In the genomic region with DNA sequence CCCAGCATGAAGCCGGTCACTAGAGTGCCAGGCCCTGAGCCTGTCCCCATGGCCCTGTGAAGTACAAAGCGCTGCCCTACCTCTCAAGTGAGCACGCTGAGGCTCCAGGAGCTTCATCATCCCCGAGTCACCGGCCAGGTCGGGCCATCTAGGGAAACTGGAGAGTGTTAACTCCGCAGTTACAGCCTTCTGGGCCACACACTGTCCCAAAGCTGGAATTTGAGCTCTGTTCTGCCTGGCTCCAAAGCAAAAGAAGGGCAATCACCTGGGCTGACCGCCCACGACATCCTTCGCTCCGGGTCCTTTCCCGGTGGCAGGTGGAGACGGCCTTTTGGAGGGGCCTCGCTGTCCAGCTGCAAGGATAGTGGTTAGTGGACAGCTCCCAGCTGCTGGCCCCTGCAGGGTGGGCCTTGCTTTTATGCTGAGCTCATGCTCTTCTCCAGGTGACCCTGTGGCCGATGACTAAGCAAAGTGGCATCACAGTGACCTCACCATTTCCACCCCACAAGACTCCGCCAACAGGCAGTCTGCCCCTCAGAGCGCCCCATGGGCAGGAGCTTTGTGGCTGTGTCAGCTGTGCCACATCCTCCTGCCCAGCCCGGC, we compare ENCODE assay signal across 17 cellular contexts. TPM values are rescaled to one million over a fixed set of nuclear protein-coding genes. Genes with fewer than 3 reads are reported as not detected.
A peak's percentile ranks its signal among the peaks of the same experiment; 100 is the strongest.
DNase-seq lines count a peak whose midpoint lies in the region; ATAC-seq, FAIRE-seq and TF ChIP-seq lines count a peak whose summit lies in the region.
"Had no signal": no experiment of that assay in that cellular context is flagged by ENCODE, and none has a peak within 500 bp of the region (broad histone marks: within the 10 kb centered on the region; RNA-seq: fewer than 3 reads in every experiment).

No MANE protein-coding gene starts in this region.

- ATAC-seq in K562, result peak; percentile 75
- peak; percentile 35 to 91 (median 89) for ATAC-seq in natural killer cell
- ATAC-seq in HG03565 (IDR thresholded peaks at IDR 0.05; ENCODE audit: unreplicated experiment), result no peak

- TF ChIP-seq EP300 in K562 (IDR thresholded peaks at IDR 0.05; ENCODE audit: low read length), result peak; percentile 23; the same call in 1 of the 2 replicates

- H3K27me3 ChIP-seq in K562 (ENCODE audit: control insufficient read depth in 2 of 2, insufficient read depth in 2 of 2, low read length in 2 of 2) (peaks cover 10 to 39% of the 10 kb centered on the region in 2 experiments; a peak in 3 of 5 replicates), prostate gland (replicated peaks; ENCODE audit: insufficient read depth) (no peaks in the 10 kb centered on the region)
- H3K27me3 ChIP-seq: testis had no signal

- intact Hi-C loops in K562 (cut with micrococcal nuclease) (no loop called here), natural killer cell (cut with micrococcal nuclease) (no loop called here), prostate gland (cut with DNase I) (no loop called here)

- peak overlapping the region in 1 of 2 experiments; percentile 56; a peak in 2 of 4 replicates for H3K9ac ChIP-seq in K562 (ENCODE audit: insufficient read depth in 1 of 2, low read depth in 2 of 2, low read length in 2 of 2)

- DNase-seq in D341Med (ENCODE audit: low spot score) (peak; percentile 27), HT1080 (ENCODE audit: low read depth) (peak; percentile 75), K562 (ENCODE audit: extremely low read depth in 1 of 4, low spot score in 3 of 4) (peak in 3 of 4 experiments; percentile 57 to 77 (median 73)), natural killer cell (peak; percentile 39), HUDEP-2 (lab: John Stamatoyannopoulos, UW; ENCODE audit: unreplicated experiment in 76 of 76) (no peak), prostate gland (ENCODE audit: low spot score) (no peak), globus pallidus (ENCODE audit: low spot score) (no peak)
- DNase-seq: amygdala, H7, NCI-H1417, NCI-H510A, testis had no signal

- H3K9me3 ChIP-seq in K562 (replicated peaks; ENCODE audit: control insufficient read depth, insufficient read depth, low read depth, low read length), result no peaks in the 10 kb centered on the region
- no peaks in the 10 kb centered on the region for H3K9me3 ChIP-seq in prostate gland
- H3K9me3 ChIP-seq: testis had no signal

- CTCF ChIA-PET in K562 (lab: Yijun Ruan, JAX; ENCODE audit: low intra/inter-chr PET ratio), result no interaction called here

- H3K4me3 ChIP-seq in K562, result no peak overlapping the region
- H3K4me3 ChIP-seq in prostate gland, result no peak overlapping the region
- H3K4me3 ChIP-seq: testis had no signal

- no peak overlapping the region for H3K4me3 Mint-ChIP-seq in natural killer cell
- H3K4me3 Mint-ChIP-seq: nephron had no signal

- H2AFZ ChIP-seq in K562 (ENCODE audit: low read depth, low read length), result no peak overlapping the region

- no peak for TF ChIP-seq CTCF in K562 (IDR thresholded peaks at IDR 0.05 in 2 of 3, conservative IDR thresholded peaks at IDR 0.05 in 1 of 3; ENCODE audit: insufficient read depth in 2 of 3, low read depth in 1 of 3, low read length in 3 of 3)
- TF ChIP-seq CTCF in natural killer cell (IDR thresholded peaks at IDR 0.05), result no peak
- TF ChIP-seq CTCF in prostate gland (IDR thresholded peaks at IDR 0.05), result no peak

- H4K20me1 ChIP-seq in K562 (replicated peaks; ENCODE audit: control insufficient read depth, insufficient read depth, low read length), result no peaks in the 10 kb centered on the region

- H3K9me1 ChIP-seq in K562 (ENCODE audit: control insufficient read depth, insufficient read depth, low read length), result peaks cover 3% of the 10 kb centered on the region

- H3K9me3 Mint-ChIP-seq in natural killer cell, result no peaks in the 10 kb centered on the region
- H3K9me3 Mint-ChIP-seq: nephron had no signal

- H3K36me3 Mint-ChIP-seq in natural killer cell, result no peaks in the 10 kb centered on the region

- peak overlapping the region; percentile 41; the same call in 1 of the 2 replicates for H3K4me2 ChIP-seq in K562 (ENCODE audit: insufficient read depth, low read length)

- no peak for TF ChIP-seq RAD21 in K562 (CRISPR knock-in tag; conservative IDR thresholded peaks at IDR 0.05 in 1 of 2, IDR thresholded peaks at IDR 0.05 in 1 of 2)

- WGBS in K562 (ENCODE audit: insufficient coverage, low coverage, missing lambda C conversion rate), result 33% methylated on average over 17 of the region's 18 CpGs
- 78% methylated on average over 18 of the region's 18 CpGs for WGBS in prostate gland

- peaks cover 15 to 42% of the 10 kb centered on the region in 2 donors for H3K4me1 Mint-ChIP-seq in natural killer cell
- H3K4me1 Mint-ChIP-seq: nephron had no signal

- FAIRE-seq in K562 (lab: Jason Lieb, UNC), result no peak
- FAIRE-seq: islet of Langerhans had no signal

- in situ Hi-C loops in K562 (cut with MboI), result no loop called here

- BruUV-seq in K562 (replicated peaks; lab: Mats Ljungman, UMichigan), result no TSS peak

- POLR2A ChIA-PET in K562 (lab: Yijun Ruan, JAX), result interaction anchor here (0.6 to 1.6 kb wide), 8 partner anchors 9 to 544 kb away, joined by 3 to 12 read pairs (median 4); no protein-coding TSS in a partner anchor

- peaks cover 10 to 36% of the 10 kb centered on the region in 2 experiments for H3K4me1 ChIP-seq in K562 (replicated peaks in 1 of 2; ENCODE audit: control insufficient read depth in 2 of 2, insufficient read depth in 2 of 2, low read length in 2 of 2)
- no peaks in the 10 kb centered on the region for H3K4me1 ChIP-seq in prostate gland (replicated peaks)
- H3K4me1 ChIP-seq: testis had no signal

- no peaks in the 10 kb centered on the region for H3K27me3 Mint-ChIP-seq in natural killer cell (ENCODE audit: low read depth in 2 of 2)

- no peak for TF ChIP-seq POLR2A in K562 (conservative IDR thresholded peaks at IDR 0.05)
- TF ChIP-seq POLR2A in prostate gland (IDR thresholded peaks at IDR 0.05), result no peak

- H3K36me3 ChIP-seq in K562 (ENCODE audit: control insufficient read depth, insufficient read depth, low read length), result no peaks in the 10 kb centered on the region
- no peaks in the 10 kb centered on the region for H3K36me3 ChIP-seq in prostate gland

- peak overlapping the region; percentile 29 to 51 for H3K27ac Mint-ChIP-seq in natural killer cell
- H3K27ac Mint-ChIP-seq: nephron had no signal

- H3K79me2 ChIP-seq in K562 (ENCODE audit: control insufficient read depth, insufficient read depth, low read length), result no peaks in the 10 kb centered on the region

- H3K27ac ChIP-seq in K562 (ENCODE audit: extremely low read depth, low read depth, low read length) (peak overlapping the region; percentile 41; the same call in 1 of the 3 replicates), prostate gland (no peak overlapping the region)
- H3K27ac ChIP-seq: C4-2B, testis had no signal

TF ChIP-seq in K562, 482 proteins besides CTCF, POLR2A, EP300 and RAD21 (continues in another document):
- TF ChIP-seq, protein P1, sequence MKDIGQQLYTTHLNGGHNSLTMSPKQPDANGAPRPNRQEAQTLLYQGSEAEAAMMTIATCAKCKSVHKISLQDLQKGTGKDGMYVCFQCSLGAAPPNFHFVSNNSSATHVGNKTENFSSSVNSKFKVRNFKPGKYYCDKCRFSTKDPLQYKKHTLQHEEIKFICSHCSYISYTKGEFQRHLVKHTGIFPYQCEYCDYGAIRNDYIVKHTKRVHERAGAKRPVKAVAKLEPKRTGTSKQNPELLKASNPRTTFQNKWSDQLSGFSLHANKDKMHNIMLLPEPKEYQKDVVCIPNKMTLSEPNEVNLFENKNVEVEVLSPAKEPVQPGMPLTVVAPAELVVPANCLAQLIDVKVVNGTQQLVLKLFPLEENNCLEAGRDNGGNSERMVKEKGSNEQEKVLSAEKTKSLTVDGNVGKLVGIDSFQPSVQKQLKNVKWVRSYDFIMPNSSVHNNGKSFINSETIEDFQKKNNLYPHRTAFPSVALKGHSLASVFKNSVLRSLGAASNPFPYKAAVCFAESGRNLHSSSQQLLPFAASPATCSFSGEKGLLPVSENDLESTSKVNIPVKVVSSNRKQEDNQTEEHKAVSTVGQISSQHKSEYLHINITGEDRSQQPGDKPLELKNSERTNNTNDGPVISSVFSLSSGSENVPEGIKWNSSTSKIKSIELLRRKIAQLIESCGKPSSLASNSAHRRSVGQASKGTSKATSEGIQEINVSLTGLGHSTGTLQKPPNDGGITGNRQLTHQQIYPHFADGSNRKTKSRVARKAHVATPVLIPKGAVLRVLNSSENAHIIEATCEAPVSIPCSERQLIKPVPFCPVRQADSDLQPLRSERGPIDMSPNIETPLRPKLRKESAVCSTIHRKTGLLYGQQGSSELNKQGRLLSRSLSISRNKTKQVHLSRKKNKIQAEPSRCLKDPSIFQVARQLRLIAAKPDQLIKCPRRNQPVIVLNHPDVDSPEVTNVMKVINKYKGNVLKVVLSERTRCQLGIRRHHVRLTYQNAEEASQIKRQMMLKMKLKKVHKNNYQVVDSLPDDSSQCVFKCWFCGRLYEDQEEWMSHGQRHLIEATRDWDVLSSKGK (CRISPR knock-in tag; IDR thresholded peaks at IDR 0.05), result no peak
- TF ChIP-seq ZNF174 (CRISPR knock-in tag; IDR thresholded peaks at IDR 0.05) (no peak), PRMT5 (CRISPR knock-in tag; IDR thresholded peaks at IDR 0.05) (no peak), U2AF1 (optimal IDR thresholded peaks at IDR 0.05; ENCODE audit: low read depth, low read length) (no peak), PML (IDR thresholded peaks at IDR 0.05; ENCODE audit: low read length) (no peak)

RNA-seq across cellular contexts. Expression of gene MUC4, which starts 3.5 kb away (rescaled TPM):
- total RNA-seq in HT1080 (2014; rRNA removed; shearing (Covaris generic)), result 0.07 and 0.26 TPM in 2 replicates
- polyA plus RNA-seq in HT1080 (2015; cell fraction: cytosol; rRNA removed), result 0.07 and 0.08 TPM in 2 replicates
- polyA plus RNA-seq in HT1080 (2015; cell fraction: nucleus; rRNA removed), result 0.20 TPM in 1 of 2 replicates, not detected in the other
- 7.6 and 11.7 TPM in 2 replicates for total RNA-seq in K562 (2011; cell fraction: chromatin; rRNA removed; ENCODE audit: low replicate concordance)
- 3.4 and 4.2 TPM in 2 replicates for total RNA-seq in K562 (2011; cell fraction: nucleolus; rRNA removed)
- total RNA-seq in K562 (2011; cell fraction: nucleoplasm; rRNA removed), result 6.2 and 17.9 TPM in 2 replicates
- total RNA-seq in K562 (2014; rRNA removed) (0.12 TPM in 1 of 2 replicates, not detected in the other), K562 (2014; rRNA removed; fragmentation: Illumina TruSeq; extraction: Trizol) (under 0.01 and 0.03 TPM in 2 replicates), K562 (2015; rRNA removed; fragmentation: Illumina TruSeq; extraction: Trizol) (under 0.01 TPM in 1 of 2 replicates, not detected in the other), K562 (2021) (0.11 and 0.31 TPM in 2 replicates), natural killer cell (1 to 10 TPM in 1 of 3 donors, under 1 TPM in 2; 0.05 to 1.7 (median 0.38) TPM), prostate gland (10 to 100 TPM in 1 of 2 donors, 1 to 10 TPM in 1; 8.6 to 12.0 TPM)
- polyA plus RNA-seq in K562 (2011; rRNA removed) (0.11 and 0.21 TPM in 2 replicates), K562 (2014; fragmentation: Illumina TruSeq; extraction: Trizol) (0.10 and 0.11 TPM in 2 replicates), K562 (2014; fragmentation: Nextera tagmentation; extraction: Ambion mirVana) (not detected), K562 (2014; rRNA removed) (0.07 TPM in 2 replicates)
- 0.16 and 0.61 TPM in 2 replicates for polyA plus RNA-seq in K562 (2011; cell fraction: cytosol; rRNA removed)
- 1.00 and 2.9 TPM in 2 replicates for polyA plus RNA-seq in K562 (2011; cell fraction: nucleus; rRNA removed)
- 0.22 and 2.0 TPM in 2 replicates for polyA plus RNA-seq in K562 (2012)
- 0.33 and 1.0 TPM in 2 replicates for polyA minus RNA-seq in K562 (2011; rRNA and poly(A)+ RNA removed)
- 0.18 and 1.4 TPM in 2 replicates for polyA minus RNA-seq in K562 (2011; cell fraction: cytosol; rRNA and poly(A)+ RNA removed)
- 0.44 and 1.8 TPM in 2 replicates for polyA minus RNA-seq in K562 (2011; cell fraction: nucleus; rRNA and poly(A)+ RNA removed)
- total RNA-seq: fibroblast of villous mesenchyme had no signal

Comparison
In these comparisons a context has a peak if more than half of its experiments do, and no peak if none do; other contexts are left out.
1. DNase-seq: peak in D341Med (single experiment), HT1080 (single experiment), K562 (3 of 4) and natural killer cell (single experiment); none in HUDEP-2 (0 of 76), prostate gland (single experiment) and globus pallidus (single experiment).